Comparison of ENCODE assay signal across 1 cellular context in genomic region chr6:131490441-131490840, GRCh38.
TF ChIP-seq lines count a peak whose summit lies in the region.

No MANE protein-coding gene starts in this region.

TF ChIP-seq in WTC11, 78 proteins besides CTCF, POLR2A, EP300 and RAD21 (continued from another document):
- TF ChIP-seq ZNF532 (CRISPR knock-in tag; IDR thresholded peaks at IDR 0.05; ENCODE audit: borderline replicate concordance) (no peak), NFE2L1 (CRISPR knock-in tag; IDR thresholded peaks at IDR 0.05) (no peak), FOXP1 (CRISPR knock-in tag; IDR thresholded peaks at IDR 0.05; ENCODE audit: borderline replicate concordance) (no peak), NR2C2 (CRISPR knock-in tag; IDR thresholded peaks at IDR 0.05) (no peak), PREB (CRISPR knock-in tag; IDR thresholded peaks at IDR 0.05; ENCODE audit: borderline replicate concordance) (no peak), ZNF425 (CRISPR knock-in tag; conservative IDR thresholded peaks at IDR 0.05) (no peak), ZNF416 (CRISPR knock-in tag; IDR thresholded peaks at IDR 0.05) (no peak), TP53 (CRISPR knock-in tag; IDR thresholded peaks at IDR 0.05) (no peak), TCF7 (CRISPR knock-in tag; IDR thresholded peaks at IDR 0.05; ENCODE audit: low read depth) (no peak), MYBL2 (CRISPR knock-in tag; IDR thresholded peaks at IDR 0.05) (no peak), ZSCAN18 (CRISPR knock-in tag; IDR thresholded peaks at IDR 0.05) (no peak), PRRX2 (CRISPR knock-in tag; IDR thresholded peaks at IDR 0.05) (no peak), ELF4 (CRISPR knock-in tag; IDR thresholded peaks at IDR 0.05; ENCODE audit: low read depth) (no peak), ZMAT4 (CRISPR knock-in tag; IDR thresholded peaks at IDR 0.05) (no peak), FOXJ3 (CRISPR knock-in tag; IDR thresholded peaks at IDR 0.05; ENCODE audit: borderline replicate concordance) (no peak)
